Comparison of ENCODE assay signal across 30 cellular contexts in genomic region chr20:6040540-6040939, GRCh38. TPM values are rescaled to one million over a fixed set of nuclear protein-coding genes. Genes with fewer than 3 reads are reported as not detected.
"Had no signal": no experiment of that assay in that cellular context is flagged by ENCODE, and none has a peak within 500 bp of the region (broad histone marks: within the 10 kb centered on the region; RNA-seq: fewer than 3 reads in every experiment).

No MANE protein-coding gene starts in this region.

- H3K4me1 Mint-ChIP-seq: endodermal cell; naive thymus-derived CD4-positive, alpha-beta T cell; nephron had no signal

- H3K4me3 ChIP-seq: gastrocnemius medialis, pancreas, smooth muscle cell, stomach, thyroid gland had no signal

- H3K9me3 Mint-ChIP-seq: endodermal cell, nephron had no signal

- H3K4me1 ChIP-seq: pancreas, thyroid gland had no signal

- DNase-seq: effector CD8-positive, alpha-beta T cell; endodermal cell; foreskin fibroblast; gastrocnemius medialis; head of caudate nucleus; mesenchymal stem cell; midbrain; naive thymus-derived CD4-positive, alpha-beta T cell; occipital lobe; retina; stimulated activated CD4-positive, alpha-beta T cell treated with anti-CD3 and anti-CD28 coated beads, Interleukin-12 subunit alpha, Interleukin-12 subunit beta, amount 100 ng/mL, for 4 hours; stimulated activated CD4-positive, alpha-beta T cell treated with anti-CD3 and anti-CD28 coated beads, Interleukin-1b, Interleukin-23, amount 100 ng/mL, for 48 hours; stimulated activated CD4-positive, alpha-beta T cell treated with anti-CD3 and anti-CD28 coated beads, Interleukin-4, amount 100 ng/mL, for 1 hour; stimulated activated CD8-positive, alpha-beta memory T cell treated with anti-CD3 and anti-CD28 coated beads, Interleukin-4, amount 100 ng/mL, for 48 hours; stimulated activated naive CD4-positive, alpha-beta T cell treated with Interleukin-2 at 50 U/mL for 16 hours; stomach; thyroid gland; trophoblast cell had no signal

- H3K27me3 ChIP-seq: gastrocnemius medialis, pancreas, stomach, thyroid gland had no signal

- H3K4me3 Mint-ChIP-seq: endodermal cell; naive thymus-derived CD4-positive, alpha-beta T cell; nephron had no signal

- H3K27ac Mint-ChIP-seq: endodermal cell, nephron had no signal

- H3K9me3 ChIP-seq: gastrocnemius medialis, pancreas, stomach, thyroid gland had no signal

- H3K27ac ChIP-seq: epithelial cell of prostate, gastrocnemius medialis, pancreas, stomach, thyroid gland had no signal

- FAIRE-seq: colon, keratinocyte, pancreas had no signal

- H3K27me3 Mint-ChIP-seq: naive thymus-derived CD4-positive, alpha-beta T cell had no signal

RNA-seq across cellular contexts. Expression of gene LRRN4, which starts 13.3 kb away (rescaled TPM):
- total RNA-seq: cerebellum; esophagus mucosa; gastrocnemius medialis; lower leg skin; lung microvascular endothelial cell; naive thymus-derived CD4-positive, alpha-beta T cell; occipital lobe; pulmonary artery endothelial cell; thyroid gland; ureter had no signal
- polyA plus RNA-seq: naive thymus-derived CD4-positive, alpha-beta T cell had no signal
